20 cellular contexts compared by ENCODE assay signal in the genomic region with DNA sequence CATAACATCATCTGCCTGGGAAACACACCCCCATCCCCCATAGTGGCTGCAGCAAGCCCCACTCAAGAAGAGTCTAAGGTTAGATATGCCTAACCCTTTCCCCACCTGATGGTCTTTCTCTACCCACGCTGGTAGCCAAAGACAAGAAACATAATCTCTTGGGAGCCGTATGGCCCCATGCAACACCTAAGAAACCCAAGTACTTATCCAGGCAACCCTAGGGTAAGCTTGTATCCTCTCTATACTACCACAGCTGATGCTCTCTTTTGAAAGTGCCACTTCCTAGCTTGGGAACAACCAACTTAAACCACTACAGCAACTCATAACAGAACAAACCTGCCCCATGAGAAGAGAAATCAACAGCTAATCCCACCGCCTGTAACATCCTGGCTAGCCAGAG.
A peak's percentile ranks its signal among the peaks of the same experiment; 100 is the strongest.
DNase-seq lines count a peak whose midpoint lies in the region; ATAC-seq and TF ChIP-seq lines count a peak whose summit lies in the region.
"Had no signal": no experiment of that assay in that cellular context is flagged by ENCODE, and none has a peak within 500 bp of the region (broad histone marks: within the 10 kb centered on the region; RNA-seq: fewer than 3 reads in every experiment).

No MANE protein-coding gene starts in this region.

- TF ChIP-seq POLR2A in GM18505 (IDR thresholded peaks at IDR 0.05; ENCODE audit: borderline replicate concordance, extremely low read depth, insufficient read depth, insufficient read length) = no peak

- peak; percentile 56 for ATAC-seq in GM18907 (IDR thresholded peaks at IDR 0.05; ENCODE audit: unreplicated experiment)
- peak; percentile 66 for ATAC-seq in HG02610 (IDR thresholded peaks at IDR 0.05; ENCODE audit: unreplicated experiment)
- ATAC-seq in GM18505 (IDR thresholded peaks at IDR 0.05; ENCODE audit: unreplicated experiment) = no peak
- no peak for ATAC-seq in HG03457 (IDR thresholded peaks at IDR 0.05; ENCODE audit: unreplicated experiment)
- ATAC-seq: A549 had no signal

- peak; percentile 7 for DNase-seq in NCI-H2171 treated with DMSO at 0.1 percent for 48 hours (lab: John Stamatoyannopoulos, UW)
- DNase-seq in NOMO-1 treated with dmso at 0.1 percent for 144 hours (lab: John Stamatoyannopoulos, UW; ENCODE audit: unreplicated experiment) = no peak
- DNase-seq: 8988T; ACHN; AML-193; BE2C; CD4-positive, alpha-beta T cell; CD8-positive, alpha-beta memory T cell; DMS 273 treated with DMSO at 0.1 percent for 48 hours; DMS79; EL; GDM1; GM23248; H7; HCEC 1CT had no signal

Comparison
In these comparisons a context has a peak if more than half of its experiments do, and no peak if none do; other contexts are left out.
1. ATAC-seq: peak in GM18907 (single experiment) and HG02610 (single experiment); none in GM18505 (single experiment) and HG03457 (single experiment).